8 cellular contexts compared by ENCODE assay signal in the genomic region with DNA sequence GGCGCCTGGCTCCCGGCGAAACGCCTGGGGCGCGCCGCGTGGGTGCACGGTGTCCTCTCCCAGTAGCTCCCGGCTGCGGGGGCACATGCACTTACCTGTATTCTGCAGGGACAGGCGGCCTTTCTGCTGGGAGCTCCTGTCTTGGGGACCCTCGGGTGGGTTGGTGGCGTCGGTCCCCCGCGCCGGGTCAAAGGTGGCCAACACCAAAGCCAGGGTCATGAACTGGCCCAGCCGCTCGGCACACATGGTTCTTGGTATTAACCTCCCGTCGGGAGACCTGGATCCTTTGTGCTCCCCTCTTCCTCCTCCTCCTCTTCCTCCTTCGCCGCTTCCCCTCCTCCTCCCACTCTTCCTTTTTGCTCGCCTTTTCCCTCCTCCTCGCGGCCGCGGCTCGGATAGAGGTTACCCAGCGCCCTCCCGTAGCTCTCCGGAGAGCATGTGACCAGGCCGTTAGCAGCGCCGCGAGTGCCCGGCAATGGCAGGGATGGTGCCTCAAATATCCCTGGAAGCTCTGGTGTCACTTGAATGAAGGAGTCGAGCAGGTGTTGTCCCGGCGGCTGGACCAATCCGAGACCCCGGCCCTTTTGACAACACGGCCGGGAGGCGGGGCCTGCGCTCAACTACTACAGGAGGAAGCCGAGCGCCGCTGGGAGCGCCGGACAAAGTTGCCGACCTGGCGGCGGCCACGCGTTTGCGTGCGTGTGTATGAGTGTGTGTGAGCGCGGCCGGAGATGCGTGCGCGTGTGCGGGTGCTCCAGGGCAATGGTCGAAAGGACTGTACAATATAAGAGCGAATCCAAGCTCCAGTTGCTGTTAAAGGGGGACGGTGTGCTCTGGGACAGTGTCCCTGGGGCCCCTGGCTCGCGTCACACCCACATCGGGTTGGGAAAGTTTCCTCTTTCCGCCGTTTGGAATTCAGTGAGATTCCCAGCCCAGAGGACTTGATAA. TPM values are rescaled to one million over a fixed set of nuclear protein-coding genes. Genes with fewer than 3 reads are reported as not detected.
DNase-seq lines count a peak whose midpoint lies in the region; ATAC-seq and TF ChIP-seq lines count a peak whose summit lies in the region.

A gene with protein sequence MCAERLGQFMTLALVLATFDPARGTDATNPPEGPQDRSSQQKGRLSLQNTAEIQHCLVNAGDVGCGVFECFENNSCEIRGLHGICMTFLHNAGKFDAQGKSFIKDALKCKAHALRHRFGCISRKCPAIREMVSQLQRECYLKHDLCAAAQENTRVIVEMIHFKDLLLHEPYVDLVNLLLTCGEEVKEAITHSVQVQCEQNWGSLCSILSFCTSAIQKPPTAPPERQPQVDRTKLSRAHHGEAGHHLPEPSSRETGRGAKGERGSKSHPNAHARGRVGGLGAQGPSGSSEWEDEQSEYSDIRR (minus strand): TSS at position 467 of the 948 bp plus-strand sequence. CDS start 221 bp downstream, at position 246.

- no peak for TF ChIP-seq CTCF in chondrocyte (IDR thresholded peaks at IDR 0.05)

- H3K4me3 ChIP-seq in CD8-positive, alpha-beta memory T cell (ENCODE audit: low read length) = no peak within 1 kb of the TSS

- H3K4me1 ChIP-seq in CD8-positive, alpha-beta memory T cell (ENCODE audit: insufficient read depth, low read length) = no peaks in the 10 kb centered on the region

- no peaks in the 10 kb centered on the region for H3K27me3 Mint-ChIP-seq in chondrocyte (ENCODE audit: low read depth)
- H3K27me3 Mint-ChIP-seq in CD8-positive, alpha-beta memory T cell = peaks cover 32 to 83% of the 10 kb centered on the region in 2 donors

- DNase-seq in DMS 273 treated with DMSO at 0.1 percent for 48 hours (lab: John Stamatoyannopoulos, UW) (peak; percentile 77), HT1080 (ENCODE audit: low read depth) (peak; percentile 97), RPMI8226 (peak; percentile 92), chondrocyte (ENCODE audit: low spot score) (peak; percentile 98), kidney glomerular epithelial cell (lab: John Stamatoyannopoulos, UW) (peak; percentile 82)
- peak; percentile 59 to 60 for DNase-seq in stimulated activated CD4-positive, alpha-beta T cell treated with anti-CD3 and anti-CD28 coated beads, Interleukin-2, amount 100 ng/mL, for 48 hours
- DNase-seq in CD8-positive, alpha-beta memory T cell = no peak

- peaks cover 14% of the 10 kb centered on the region for H3K27me3 ChIP-seq in CD8-positive, alpha-beta memory T cell (ENCODE audit: insufficient read depth, low read length, poor library complexity, severe bottlenecking)

- H3K9me3 Mint-ChIP-seq in chondrocyte (ENCODE audit: low read depth) = peaks cover 4% of the 10 kb centered on the region
- H3K9me3 Mint-ChIP-seq in CD8-positive, alpha-beta memory T cell = peaks cover 0 to 8% (median 0%) of the 10 kb centered on the region in 5 donors

- H3K27ac ChIP-seq in CD8-positive, alpha-beta memory T cell (ENCODE audit: low read depth, low read length) = no peak within 1 kb of the TSS

- H3K36me3 ChIP-seq in CD8-positive, alpha-beta memory T cell (ENCODE audit: insufficient read depth, low read length) = no peaks in the 10 kb centered on the region

- POLR2A ChIA-PET in CD8-positive, alpha-beta memory T cell (lab: Charles Lee) = no interaction called here

- H3K4me1 Mint-ChIP-seq in chondrocyte (ENCODE audit: low read depth) = peaks cover 66% of the 10 kb centered on the region
- H3K4me1 Mint-ChIP-seq in CD8-positive, alpha-beta memory T cell = peaks cover 2 to 30% (median 7%) of the 10 kb centered on the region in 3 donors

- H3K4me3 Mint-ChIP-seq in chondrocyte (ENCODE audit: unreplicated experiment) = peak within 1 kb of the TSS; percentile 99
- H3K4me3 Mint-ChIP-seq in CD8-positive, alpha-beta memory T cell = peak within 1 kb of the TSS in 3 of 7 donors; percentile 2 to 29 (median 4)

- CTCF ChIA-PET in CD8-positive, alpha-beta memory T cell (lab: Charles Lee) = no interaction called here

- peak within 1 kb of the TSS; percentile 100 for H3K27ac Mint-ChIP-seq in chondrocyte (ENCODE audit: unreplicated experiment)
- peak within 1 kb of the TSS in 1 of 8 donors; percentile 26 for H3K27ac Mint-ChIP-seq in CD8-positive, alpha-beta memory T cell

- peak; percentile 54 for ATAC-seq in GM21360 (IDR thresholded peaks at IDR 0.05; ENCODE audit: unreplicated experiment)

- peaks cover 43% of the 10 kb centered on the region for H3K36me3 Mint-ChIP-seq in chondrocyte (ENCODE audit: low read depth)
- peaks cover 0 to 2% (median 0%) of the 10 kb centered on the region in 3 donors for H3K36me3 Mint-ChIP-seq in CD8-positive, alpha-beta memory T cell

- no peaks in the 10 kb centered on the region for H3K9me3 ChIP-seq in CD8-positive, alpha-beta memory T cell (ENCODE audit: low read length)

RNA-seq across cellular contexts. Expression of the gene that starts here (rescaled TPM):
- 39.2 and 48.6 TPM in 2 replicates for total RNA-seq in HT1080 (2014; rRNA removed; shearing (Covaris generic))
- 222 and 229 TPM in 2 replicates for polyA plus RNA-seq in HT1080 (2015; cell fraction: cytosol; rRNA removed)
- polyA plus RNA-seq in HT1080 (2015; cell fraction: nucleus; rRNA removed) = 354 and 377 TPM in 2 replicates
- 321 to 1,121 TPM (median 1,110 TPM) in 3 replicates for total RNA-seq in chondrocyte
- total RNA-seq in CD8-positive, alpha-beta memory T cell = 1 to 10 TPM; 2.1 to 2.4 TPM
- not detected for polyA plus RNA-seq in CD8-positive, alpha-beta memory T cell

Comparison
In these comparisons a context has a peak if more than half of its experiments do, and no peak if none do; other contexts are left out.
1. DNase-seq: peak in DMS 273 treated with DMSO at 0.1 percent for 48 hours (single experiment), HT1080 (single experiment), RPMI8226 (single experiment), chondrocyte (single experiment), kidney glomerular epithelial cell (single experiment) and stimulated activated CD4-positive, alpha-beta T cell treated with anti-CD3 and anti-CD28 coated beads, Interleukin-2, amount 100 ng/mL, for 48 hours (2 of 2); none in CD8-positive, alpha-beta memory T cell (0 of 5).